ENCODE assay signal across 9 cellular contexts in the genomic region with DNA sequence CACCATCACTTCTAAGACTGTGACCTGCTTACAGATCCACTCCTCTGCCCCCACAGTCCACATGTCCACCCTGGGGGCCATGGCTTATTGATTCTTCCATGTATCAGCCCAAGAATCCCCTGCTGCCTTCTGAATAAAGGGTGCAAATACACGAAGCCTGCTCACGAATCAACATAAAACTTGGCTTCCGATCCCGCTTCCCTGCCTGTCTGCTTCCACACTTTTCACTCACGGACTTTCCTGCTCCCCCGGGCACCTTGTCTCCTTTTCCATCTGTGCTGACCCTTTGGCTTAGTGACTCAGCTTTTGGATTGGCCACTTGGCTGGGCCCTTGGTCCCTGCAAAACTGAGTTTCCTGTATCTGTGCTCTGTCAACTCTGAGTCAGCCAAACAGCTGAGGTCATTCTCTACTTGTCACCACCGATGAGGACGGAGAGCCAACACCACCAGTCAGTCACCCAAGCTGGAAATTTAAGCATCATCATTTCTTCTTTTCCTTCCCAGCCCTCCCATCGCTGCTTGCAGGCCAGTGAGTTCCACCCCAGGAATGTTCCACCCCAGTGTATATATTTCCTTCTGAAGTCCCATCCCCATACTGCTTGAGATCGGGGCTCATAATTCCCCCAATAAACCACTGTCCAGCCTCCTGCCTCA. TPM values are rescaled to one million over a fixed set of nuclear protein-coding genes. Genes with fewer than 3 reads are reported as not detected.
DNase-seq lines count a peak whose midpoint lies in the region; ATAC-seq, FAIRE-seq and TF ChIP-seq lines count a peak whose summit lies in the region.
"Had no signal": no experiment of that assay in that cellular context is flagged by ENCODE, and none has a peak within 500 bp of the region (broad histone marks: within the 10 kb centered on the region; RNA-seq: fewer than 3 reads in every experiment).

No MANE protein-coding gene starts in this region.

- BruUV-seq in HepG2 (replicated peaks; lab: Mats Ljungman, UMichigan), result no TSS peak

- no peaks in the 10 kb centered on the region for H3K79me2 ChIP-seq in HepG2 (ENCODE audit: insufficient read depth, low read length)

- H3K27me3 Mint-ChIP-seq in chondrocyte (ENCODE audit: low read depth), result no peaks in the 10 kb centered on the region

- WGBS in A549 (ENCODE audit: missing lambda C conversion rate), result 5% methylated on average over 10 of the region's 10 CpGs
- WGBS in HepG2 (ENCODE audit: low lambda C conversion rate), result 6% methylated on average over 10 of the region's 10 CpGs

- H3K4me1 ChIP-seq in A549 (peaks cover 24% of the 10 kb centered on the region), HepG2 (ENCODE audit: insufficient read depth, low read length) (peaks cover 19% of the 10 kb centered on the region)

- H3K27ac ChIP-seq in A549, result peak overlapping the region; percentile 73 to 81
- no peak overlapping the region for H3K27ac ChIP-seq in HepG2 (ENCODE audit: extremely low read length, insufficient read depth, low read length)
- H3K27ac ChIP-seq: BLaER1 treated with 17β-estradiol and CSF1 and Interleukin-3, amounts not matched to agents 10 nM and 100 nM had no signal

- H3K4me3 Mint-ChIP-seq in chondrocyte (ENCODE audit: unreplicated experiment), result peak overlapping the region; percentile 34

- H3K4me3 ChIP-seq in A549 (peak overlapping the region; percentile 15; the same call in 1 of the 3 replicates), HepG2 (replicated peaks in 1 of 3; ENCODE audit: insufficient read depth in 1 of 3, low read depth in 2 of 3, low read length in 3 of 3) (peak overlapping the region in 1 of 3 experiments; percentile 38; a peak in 1 of 6 replicates)
- H3K4me3 ChIP-seq: BLaER1 treated with 17β-estradiol and CSF1 and Interleukin-3, amounts not matched to agents 10 nM and 100 nM had no signal

- TF ChIP-seq POLR2A in A549 (IDR thresholded peaks at IDR 0.05; ENCODE audit: low read length) (no peak), HepG2 (IDR thresholded peaks at IDR 0.05; ENCODE audit: insufficient read depth in 1 of 2, low read depth in 2 of 2, low read length in 2 of 2) (no peak)

- ATAC-seq in A549 (peak; percentile 88 to 96), HepG2 (peak; percentile 89), HG03139 (IDR thresholded peaks at IDR 0.05; ENCODE audit: unreplicated experiment) (no peak), GM18909 (IDR thresholded peaks at IDR 0.05; ENCODE audit: poor library complexity, unreplicated experiment) (no peak), GM21528 (IDR thresholded peaks at IDR 0.05; ENCODE audit: low FRiP score, unreplicated experiment) (no peak)

- peak overlapping the region; percentile 79 for H3K4me2 ChIP-seq in A549
- H3K4me2 ChIP-seq in HepG2 (ENCODE audit: low read depth, low read length), result peak overlapping the region; percentile 67

- H3K36me3 Mint-ChIP-seq in chondrocyte (ENCODE audit: low read depth), result no peaks in the 10 kb centered on the region

- H3K4me1 Mint-ChIP-seq in chondrocyte (ENCODE audit: low read depth), result peaks cover 13% of the 10 kb centered on the region

- no peak overlapping the region for H3K9ac ChIP-seq in HepG2 (ENCODE audit: insufficient read depth, low read depth, low read length)
- H3K9ac ChIP-seq: BLaER1 treated with 17β-estradiol and CSF1 and Interleukin-3, amounts not matched to agents 10 nM and 100 nM had no signal

- TF ChIP-seq RAD21 in A549 (conservative IDR thresholded peaks at IDR 0.05 in 1 of 2, IDR thresholded peaks at IDR 0.05 in 1 of 2) (0 out of 5 replicates have a peak, but pooled peaks of 1 of the 2 experiments have one; percentile 10), HepG2 (CRISPR knock-in tag; IDR thresholded peaks at IDR 0.05) (no peak)

- H3K36me3 ChIP-seq in HepG2 (replicated peaks in 1 of 2; ENCODE audit: control insufficient read depth in 1 of 2, insufficient read depth in 2 of 2, low read length in 2 of 2), result no peaks in the 10 kb centered on the region
- H3K36me3 ChIP-seq: BLaER1 treated with 17β-estradiol and CSF1 and Interleukin-3, amounts not matched to agents 10 nM and 100 nM had no signal

- no peaks in the 10 kb centered on the region for H3K27me3 ChIP-seq in HepG2 (ENCODE audit: control insufficient read depth in 1 of 2, insufficient read depth in 2 of 2, low read length in 2 of 2)
- H3K27me3 ChIP-seq: BLaER1 treated with 17β-estradiol and CSF1 and Interleukin-3, amounts not matched to agents 10 nM and 100 nM had no signal

- DNase-seq in A549 (ENCODE audit: low read depth in 1 of 2, low spot score in 1 of 2), result peak; percentile 46 to 84
- DNase-seq in LoVo (ENCODE audit: low spot score), result peak; percentile 24
- no peak for DNase-seq in chondrocyte (ENCODE audit: low spot score)
- peak; percentile 67 for DNase-seq in HepG2 (ENCODE audit: low spot score)
- no peak for DNase-seq in inferior parietal cortex (ENCODE audit: extremely low spot score)

- TF ChIP-seq EP300 in A549 (IDR thresholded peaks at IDR 0.05), result no peak
- no peak for TF ChIP-seq EP300 in HepG2 (IDR thresholded peaks at IDR 0.05; ENCODE audit: low read depth in 2 of 2, low read length in 2 of 2)
- no peak for TF ChIP-seq EP300 in HepG2 (CRISPR knock-in tag; IDR thresholded peaks at IDR 0.05; ENCODE audit: borderline replicate concordance)

- no peaks in the 10 kb centered on the region for H3K9me3 ChIP-seq in A549
- H3K9me3 ChIP-seq in HepG2 (ENCODE audit: low read length), result no peaks in the 10 kb centered on the region
- H3K9me3 ChIP-seq: BLaER1 treated with 17β-estradiol and CSF1 and Interleukin-3, amounts not matched to agents 10 nM and 100 nM had no signal

- in situ Hi-C loops in HepG2 (cut with HindIII; ENCODE audit: extremely low pct_ligation_motif_present, low pct_unique_long_range_greater_than_20kb), result no loop called here

- no peak for FAIRE-seq in A549 (lab: Jason Lieb, UNC)
- no peak for FAIRE-seq in HepG2 (lab: Jason Lieb, UNC)

- no peaks in the 10 kb centered on the region for H3K9me3 Mint-ChIP-seq in chondrocyte (ENCODE audit: low read depth)

- TF ChIP-seq CTCF in A549 (IDR thresholded peaks at IDR 0.05) (no peak), chondrocyte (IDR thresholded peaks at IDR 0.05) (no peak), HepG2 (CRISPR knock-in tag; IDR thresholded peaks at IDR 0.05) (no peak)

- POLR2A ChIA-PET in A549 (lab: Yijun Ruan, JAX), result interaction anchor here (1.0 kb wide), 1 partner anchor 74 kb away, joined by 3 read pairs; no protein-coding TSS in a partner anchor
- POLR2A ChIA-PET in HepG2 (lab: Yijun Ruan, JAX), result interaction anchor here (1.4 kb wide), 1 partner anchor 12 kb away, joined by 4 read pairs; no protein-coding TSS in a partner anchor

- H4K20me1 ChIP-seq in HepG2 (ENCODE audit: insufficient read depth, low read length), result no peaks in the 10 kb centered on the region
- H4K20me1 ChIP-seq: BLaER1 treated with 17β-estradiol and CSF1 and Interleukin-3, amounts not matched to agents 10 nM and 100 nM had no signal

- intact Hi-C loops in HepG2 (cut with micrococcal nuclease; ENCODE audit: unreplicated experiment), result no loop called here

- no peak overlapping the region for H2AFZ ChIP-seq in HepG2 (ENCODE audit: low read length)

- peak overlapping the region; percentile 63 for H3K27ac Mint-ChIP-seq in chondrocyte (ENCODE audit: unreplicated experiment)

- CTCF ChIA-PET in A549 (lab: Yijun Ruan, JAX), result interaction anchor here (0.5 kb wide), 1 partner anchor 85 kb away, joined by 4 read pairs; no protein-coding TSS in a partner anchor
- CTCF ChIA-PET in HepG2 (lab: Yijun Ruan, JAX; ENCODE audit: low intra/inter-chr PET ratio, low total read pairs), result no interaction called here

TF ChIP-seq in A549, 52 proteins besides CTCF, POLR2A, EP300 and RAD21 (continues in another document):
- TF ChIP-seq CHD2 (IDR thresholded peaks at IDR 0.05; ENCODE audit: low read length, partially characterized antibody) (no peak), CHD4 (IDR thresholded peaks at IDR 0.05; ENCODE audit: borderline replicate concordance) (no peak), FOSL2 (IDR thresholded peaks at IDR 0.05) (peak; percentile 65), FOSL2 (CRISPR knock-in tag; IDR thresholded peaks at IDR 0.05) (peak; percentile 84), RARB (CRISPR knock-in tag; IDR thresholded peaks at IDR 0.05) (no peak)

TF ChIP-seq in HepG2, 621 proteins besides CTCF, POLR2A, EP300 and RAD21 (continues in another document):
- no peak for TF ChIP-seq ZNF709 (CRISPR knock-in tag; IDR thresholded peaks at IDR 0.05)

RNA-seq across cellular contexts. Expression of a gene that starts 11.4 kb away (rescaled TPM):
- polyA plus RNA-seq in A549 (2011; rRNA removed) (20.3 and 21.2 TPM in 2 replicates), A549 (2017; fragmentation: RNase III; extraction: RNeasy Plus Mini Kit Qiagen cat#74134 plus additional on column Dnase treatment) (16.8 to 19.6 TPM (median 19.1 TPM) in 3 replicates), HepG2 (2011; rRNA removed) (9.4 and 9.8 TPM in 2 replicates)
- 5.5 and 6.8 TPM in 2 replicates for polyA plus RNA-seq in A549 (2012; cell fraction: cytosol; rRNA removed)
- 1.4 and 4.0 TPM in 2 replicates for polyA plus RNA-seq in A549 (2012; cell fraction: nucleus; rRNA removed)
- polyA minus RNA-seq in A549 (2011; rRNA and poly(A)+ RNA removed), result 4.7 and 5.4 TPM in 2 replicates
- total RNA-seq in chondrocyte (23.2 to 34.9 TPM (median 26.4 TPM) in 3 replicates), HepG2 (2016; rRNA removed; fragmentation: Illumina TruSeq; extraction: Trizol) (19.5 and 30.3 TPM in 2 replicates)
- 32.9 and 33.8 TPM in 2 replicates for total RNA-seq in HepG2 (2016; cell fraction: cytosol; rRNA removed; fragmentation: Illumina TruSeq; extraction: Trizol; ENCODE audit: low read depth)
- total RNA-seq in HepG2 (2016; cell fraction: insoluble cytoplasmic fraction; rRNA removed; fragmentation: Illumina TruSeq; extraction: Trizol), result 19.4 and 26.7 TPM in 2 replicates
- 34.7 and 39.3 TPM in 2 replicates for total RNA-seq in HepG2 (2016; cell fraction: membrane; rRNA removed; fragmentation: Illumina TruSeq; extraction: Trizol)
- total RNA-seq in HepG2 (2016; cell fraction: nucleus; rRNA removed; fragmentation: Illumina TruSeq; extraction: Trizol), result 16.5 and 17.7 TPM in 2 replicates
- 3.9 and 6.2 TPM in 2 replicates for polyA plus RNA-seq in HepG2 (2011; cell fraction: cytosol; rRNA removed)
- polyA plus RNA-seq in HepG2 (2011; cell fraction: nucleus; rRNA removed), result 2.7 and 3.4 TPM in 2 replicates
- polyA plus RNA-seq in HepG2 (2012), result 16.6 and 18.8 TPM in 2 replicates
- 36.8 and 44.5 TPM in 2 replicates for polyA plus RNA-seq in HepG2 (2016; cell fraction: cytosol; fragmentation: Illumina TruSeq; extraction: Trizol; ENCODE audit: low read depth)
- 28.8 and 29.4 TPM in 2 replicates for polyA plus RNA-seq in HepG2 (2016; cell fraction: insoluble cytoplasmic fraction; fragmentation: Illumina TruSeq; extraction: Trizol; ENCODE audit: low read depth)
- 31.5 and 33.7 TPM in 2 replicates for polyA plus RNA-seq in HepG2 (2016; cell fraction: membrane; fragmentation: Illumina TruSeq; extraction: Trizol; ENCODE audit: low read depth)
- 15.9 and 16.9 TPM in 2 replicates for polyA plus RNA-seq in HepG2 (2016; cell fraction: nucleus; fragmentation: Illumina TruSeq; extraction: Trizol; ENCODE audit: insufficient read depth, low read depth)
- 4.2 and 6.1 TPM in 2 replicates for polyA minus RNA-seq in HepG2 (2011; rRNA and poly(A)+ RNA removed; ENCODE audit: low replicate concordance)
- polyA minus RNA-seq in HepG2 (2011; cell fraction: cytosol; rRNA and poly(A)+ RNA removed), result 9.5 and 11.3 TPM in 2 replicates
- polyA minus RNA-seq in HepG2 (2011; cell fraction: nucleus; rRNA and poly(A)+ RNA removed), result 23.9 and 27.2 TPM in 2 replicates

Comparison
In these comparisons a context has a peak if more than half of its experiments do, and no peak if none do; other contexts are left out.
1. ATAC-seq: peak in A549 (2 of 2) and HepG2 (single experiment); none in HG03139 (single experiment), GM18909 (single experiment) and GM21528 (single experiment).
2. DNase-seq: peak in A549 (2 of 2), LoVo (single experiment) and HepG2 (single experiment); none in chondrocyte (single experiment) and inferior parietal cortex (single experiment).